In the genomic region with DNA sequence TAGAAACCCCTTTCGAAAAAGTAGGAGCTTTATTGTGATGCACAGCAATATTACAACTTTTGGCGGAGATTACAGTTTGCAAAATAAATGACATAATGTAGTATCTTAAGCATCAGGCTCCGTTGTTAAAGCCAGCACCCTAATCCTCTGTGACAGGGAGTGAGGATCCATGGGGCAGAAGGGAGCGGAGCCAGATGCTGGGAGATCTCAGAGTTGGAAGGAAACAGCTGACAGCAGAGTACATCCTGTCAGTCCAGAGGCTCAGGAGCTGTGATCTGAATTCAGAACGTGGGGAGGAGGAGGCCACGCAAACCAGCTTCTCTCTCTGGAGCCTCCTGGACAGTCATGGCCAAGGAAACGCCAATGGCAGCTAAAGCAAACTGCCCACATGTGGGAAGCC, we compare ENCODE assay signal across 26 cellular contexts. TPM values are rescaled to one million over a fixed set of nuclear protein-coding genes. Genes with fewer than 3 reads are reported as not detected.
DNase-seq lines count a peak whose midpoint lies in the region; ATAC-seq and TF ChIP-seq lines count a peak whose summit lies in the region.
"Had no signal": no experiment of that assay in that cellular context is flagged by ENCODE, and none has a peak within 500 bp of the region (broad histone marks: within the 10 kb centered on the region; RNA-seq: fewer than 3 reads in every experiment).

No MANE protein-coding gene starts in this region.

- TF ChIP-seq CTCF in esophagus squamous epithelium (IDR thresholded peaks at IDR 0.05) = no peak

- H3K4me3 ChIP-seq in esophagus squamous epithelium = no peak overlapping the region
- peak overlapping the region in 2 of 3 donors; percentile 14 to 23 for H3K4me3 ChIP-seq in skeletal muscle tissue (ENCODE audit: low read length in 3 of 3)
- H3K4me3 ChIP-seq: GM23338, PC-9, tibial nerve had no signal

- WGBS in esophagus squamous epithelium, 2 donors = 62 to 81% methylated on average over 7 of the region's 7 CpGs

- peaks cover 0 to 44% (median 14%) of the 10 kb centered on the region in 3 donors for H3K4me1 ChIP-seq in esophagus squamous epithelium
- H3K4me1 ChIP-seq in skeletal muscle tissue (ENCODE audit: control insufficient read depth in 3 of 3, insufficient read depth in 3 of 3, low read length in 3 of 3) = peaks cover 45 to 62% (median 49%) of the 10 kb centered on the region in 3 donors

- no peaks in the 10 kb centered on the region for H3K9me3 ChIP-seq in esophagus squamous epithelium
- no peaks in the 10 kb centered on the region for H3K9me3 ChIP-seq in skeletal muscle tissue (ENCODE audit: control insufficient read depth in 3 of 3, low read length in 3 of 3)
- H3K9me3 ChIP-seq: tibial nerve had no signal

- DNase-seq in NCI-H82 treated with DMSO at 0.1 percent for 48 hours (lab: John Stamatoyannopoulos, UW; ENCODE audit: unreplicated experiment) (peak; percentile 23), esophagus squamous epithelium (lab: John Stamatoyannopoulos, UW) (no peak), myocyte (ENCODE audit: low read depth) (peak; percentile 57), COR-L47 (lab: John Stamatoyannopoulos, UW) (no peak), DMS53 treated with DMSO at 0.1 percent for 48 hours (lab: John Stamatoyannopoulos, UW; ENCODE audit: unreplicated experiment) (no peak)
- DNase-seq: activated CD8-positive, alpha-beta T cell treated with anti-CD3 and anti-CD28 coated beads for 36 hours; activated naive CD4-positive, alpha-beta T cell treated with anti-CD3 and anti-CD28 coated beads, Interleukin-2, amount 50 U/mL, for 16 hours; amniotic stem cell; brain microvascular endothelial cell; DMS79 treated with DMSO at 0.1 percent for 48 hours; GDM1; natural killer cell; NCI-H1436 treated with DMSO at 0.1 percent for 48 hours; NCI-H2081 treated with DMSO at 0.1 percent for 48 hours; NCI-H2227 treated with DMSO at 0.1 percent for 48 hours; NCI-H526 treated with DMSO at 0.1 percent for 48 hours; PC-9; retina; SHP77; stimulated activated naive CD8-positive, alpha-beta T cell treated with anti-CD3 and anti-CD28 coated beads, Interleukin-15, amount 100 ng/mL, for 72 hours; T-helper 2 cell had no signal

- H3K27me3 ChIP-seq in esophagus squamous epithelium (no peaks in the 10 kb centered on the region), skeletal muscle tissue (ENCODE audit: control insufficient read depth in 3 of 3, insufficient read depth in 3 of 3, low read length in 3 of 3) (no peaks in the 10 kb centered on the region)
- H3K27me3 ChIP-seq: brain microvascular endothelial cell, tibial nerve had no signal

- H3K9ac ChIP-seq in skeletal muscle tissue (ENCODE audit: low read depth in 1 of 3, low read length in 3 of 3) = peak overlapping the region in 2 of 3 donors; percentile 8 to 13

- H3K36me3 ChIP-seq in esophagus squamous epithelium = no peaks in the 10 kb centered on the region
- no peaks in the 10 kb centered on the region for H3K36me3 ChIP-seq in skeletal muscle tissue (ENCODE audit: control insufficient read depth in 3 of 3, insufficient read depth in 3 of 3, low read length in 3 of 3)
- H3K36me3 ChIP-seq: brain microvascular endothelial cell, tibial nerve had no signal

- ATAC-seq in GM21360 (IDR thresholded peaks at IDR 0.05; ENCODE audit: unreplicated experiment) = no peak
- ATAC-seq: activated CD8-positive, alpha-beta T cell treated with anti-CD3 and anti-CD28 coated beads for 36 hours; GM23338; left lobe of liver; natural killer cell; stimulated activated naive CD8-positive, alpha-beta T cell treated with anti-CD3 and anti-CD28 coated beads, Interleukin-15, amount 100 ng/mL, for 72 hours had no signal

- peak overlapping the region in 3 of 4 donors; percentile 6 to 53 (median 49) for H3K27ac ChIP-seq in esophagus squamous epithelium
- peak overlapping the region; percentile 68 for H3K27ac ChIP-seq in skeletal muscle tissue (ENCODE audit: low read depth, low read length)
- H3K27ac ChIP-seq: brain microvascular endothelial cell, PC-9 had no signal

- no peak for TF ChIP-seq POLR2A in esophagus squamous epithelium (IDR thresholded peaks at IDR 0.05)

- intact Hi-C loops in esophagus squamous epithelium (cut with DNase I) = no loop called here

RNA-seq across cellular contexts. Expression of a gene that starts 55.7 kb away (rescaled TPM):
- total RNA-seq in esophagus squamous epithelium = 10 to 100 TPM in 3 of 4 donors, 1 to 10 TPM in 1; 2.5 to 31.9 (median 14.7) TPM
- 109 and 159 TPM in 2 replicates for total RNA-seq in myocyte
- polyA plus RNA-seq in myocyte (2012) = 11.6 TPM
- total RNA-seq in skeletal muscle tissue = 37.6 TPM
- total RNA-seq: activated CD8-positive, alpha-beta T cell treated with anti-CD3 and anti-CD28 coated beads for 36 hours had no signal

Comparison
In these comparisons a context has a peak if more than half of its experiments do, and no peak if none do; other contexts are left out.
1. DNase-seq: peak in NCI-H82 treated with DMSO at 0.1 percent for 48 hours (single experiment) and myocyte (single experiment); none in esophagus squamous epithelium (single experiment), COR-L47 (single experiment) and DMS53 treated with DMSO at 0.1 percent for 48 hours (single experiment).
2. H3K4me3 ChIP-seq: peak in skeletal muscle tissue (2 of 3); none in esophagus squamous epithelium (0 of 4).